8 cellular contexts compared by ENCODE assay signal in the genomic region with DNA sequence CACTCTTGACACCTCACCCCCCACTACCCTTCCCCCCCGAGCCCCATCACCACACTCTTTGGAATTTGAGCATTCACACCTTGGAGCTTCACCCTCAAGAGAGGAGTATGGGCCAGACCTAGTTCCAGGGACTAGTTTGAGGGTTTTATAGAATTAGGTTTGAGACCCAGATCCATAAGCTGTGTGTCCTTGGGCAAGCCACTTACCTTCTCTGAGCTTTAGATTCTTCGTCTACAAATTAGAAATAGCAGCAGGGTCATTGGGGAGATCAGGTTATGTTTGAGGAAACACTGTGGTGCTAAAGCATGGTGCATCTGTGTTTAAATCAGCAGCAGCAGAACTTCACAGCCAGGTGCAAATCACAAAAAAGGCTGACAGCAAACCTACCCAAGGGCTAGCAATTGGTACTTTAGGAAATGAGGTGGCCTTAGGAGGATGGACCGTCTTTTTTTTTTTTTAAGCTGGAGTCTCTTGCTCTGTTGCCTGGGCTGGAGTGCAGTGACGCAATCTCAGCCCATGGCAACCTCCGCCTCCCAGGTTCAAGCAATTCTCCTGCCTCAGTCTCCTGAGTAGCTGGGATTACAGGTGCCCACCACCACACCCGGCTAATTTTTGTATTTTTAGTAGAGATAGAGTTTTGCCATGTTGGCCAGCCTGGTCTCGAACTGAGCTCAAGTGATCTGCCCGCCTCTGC.
A peak's percentile ranks its signal among the peaks of the same experiment; 100 is the strongest.
DNase-seq lines count a peak whose midpoint lies in the region; ATAC-seq and TF ChIP-seq lines count a peak whose summit lies in the region.

No MANE protein-coding gene starts in this region.

- H3K4me1 ChIP-seq in breast epithelium, result peaks cover 0 to 13% of the 10 kb centered on the region in 2 donors
- no peaks in the 10 kb centered on the region for H3K4me1 ChIP-seq in urinary bladder (ENCODE audit: insufficient read depth)

- H3K36me3 ChIP-seq in breast epithelium (no peaks in the 10 kb centered on the region), urinary bladder (ENCODE audit: insufficient read depth) (no peaks in the 10 kb centered on the region)

- TF ChIP-seq CTCF in MCF 10A (IDR thresholded peaks at IDR 0.05; ENCODE audit: unreplicated experiment) (no peak), breast epithelium (IDR thresholded peaks at IDR 0.05) (no peak), VCaP (conservative IDR thresholded peaks at IDR 0.05) (no peak)

- CTCF ChIA-PET in MCF 10A (lab: Yijun Ruan, JAX), result interaction anchor here (0.9 to 2.0 kb wide), 5 partner anchors 10 to 177 kb away, joined by 3 to 6 read pairs (median 3); no protein-coding TSS in a partner anchor

- H3K4me3 Mint-ChIP-seq in MCF 10A (ENCODE audit: unreplicated experiment) (no peak overlapping the region), immature natural killer cell (peak overlapping the region; percentile 80 to 86 (median 86))

- TF ChIP-seq POLR2A in breast epithelium (IDR thresholded peaks at IDR 0.05), result no peak

- H3K36me3 Mint-ChIP-seq in MCF 10A (ENCODE audit: insufficient read depth, unreplicated experiment) (peaks cover 54% of the 10 kb centered on the region), immature natural killer cell (peaks cover 14 to 43% (median 22%) of the 10 kb centered on the region in 3 donors)

- H3K9me3 ChIP-seq in breast epithelium, result no peaks in the 10 kb centered on the region

- H3K4me3 ChIP-seq in breast epithelium (no peak overlapping the region), urinary bladder (ENCODE audit: low read depth, low read length) (no peak overlapping the region)

- peak overlapping the region in 1 of 2 donors; percentile 85 for H3K27ac ChIP-seq in breast epithelium
- peak overlapping the region; percentile 73 for H3K27ac ChIP-seq in VCaP
- H3K27ac ChIP-seq in urinary bladder (ENCODE audit: low read depth), result peak overlapping the region; percentile 56

- ATAC-seq in GM18861 (IDR thresholded peaks at IDR 0.05; ENCODE audit: unreplicated experiment), result no peak

- peaks cover 20% of the 10 kb centered on the region for H3K4me1 Mint-ChIP-seq in MCF 10A (ENCODE audit: insufficient read depth, unreplicated experiment)
- H3K4me1 Mint-ChIP-seq in immature natural killer cell, result peaks cover 62 to 63% of the 10 kb centered on the region in 2 donors

- POLR2A ChIA-PET in MCF 10A (lab: Yijun Ruan, JAX), result interaction anchor here (0.9 to 1.2 kb wide), 2 partner anchors 8 to 36 kb away, joined by 3 read pairs; no protein-coding TSS in a partner anchor

- intact Hi-C loops in MCF 10A (cut with micrococcal nuclease) (no loop called here), breast epithelium (cut with DNase I; ENCODE audit: low total_unique reads) (no loop called here)

- no peaks in the 10 kb centered on the region for H3K27me3 ChIP-seq in breast epithelium

- no peaks in the 10 kb centered on the region for H3K27me3 Mint-ChIP-seq in MCF 10A (ENCODE audit: insufficient read depth, unreplicated experiment)
- H3K27me3 Mint-ChIP-seq in immature natural killer cell (ENCODE audit: low read depth in 3 of 3), result peaks cover 24 to 32% (median 30%) of the 10 kb centered on the region in 3 donors

- WGBS in urinary bladder, result 91% methylated on average over 8 of the region's 8 CpGs

- H3K9me3 Mint-ChIP-seq in MCF 10A (ENCODE audit: unreplicated experiment) (no peaks in the 10 kb centered on the region), immature natural killer cell (no peaks in the 10 kb centered on the region)

- H3K27ac Mint-ChIP-seq in MCF 10A (ENCODE audit: low read depth, unreplicated experiment), result peak overlapping the region; percentile 87
- peak overlapping the region; percentile 95 to 100 (median 99) for H3K27ac Mint-ChIP-seq in immature natural killer cell

- BruUV-seq in MCF 10A (replicated peaks; lab: Mats Ljungman, UMichigan), result TSS peak; percentile 30

- no peak for DNase-seq in MCF 10A (ENCODE audit: unreplicated experiment)
- no peak for DNase-seq in breast epithelium (ENCODE audit: low spot score in 2 of 2)
- no peak for DNase-seq in immature natural killer cell
- no peak for DNase-seq in NCI-H69 (lab: John Stamatoyannopoulos, UW)
- no peak for DNase-seq in NCI-H510A treated with DMSO at 0.1 percent for 48 hours (lab: John Stamatoyannopoulos, UW)
